In genomic region chr18:55672574-55673361, GRCh38 we compare ENCODE assay signal across 22 cellular contexts.
DNase-seq lines count a peak whose midpoint lies in the region; ATAC-seq and TF ChIP-seq lines count a peak whose summit lies in the region.
"Had no signal": no experiment of that assay in that cellular context is flagged by ENCODE, and none has a peak within 500 bp of the region (broad histone marks: within the 10 kb centered on the region; RNA-seq: fewer than 3 reads in every experiment).

No MANE protein-coding gene starts in this region.

- 84% methylated on average over 12 of the region's 12 CpGs for WGBS in mesenchymal stem cell

- H2BK120ac ChIP-seq in mesenchymal stem cell (ENCODE audit: low read depth, low read length), result no peak overlapping the region

- no peak overlapping the region for H3K14ac ChIP-seq in mesenchymal stem cell (ENCODE audit: low read length in 2 of 2)

- TF ChIP-seq POLR2A in vagina (IDR thresholded peaks at IDR 0.05), result no peak

- H3K27ac ChIP-seq in left ventricle myocardium inferior (replicated peaks), result peak overlapping the region; percentile 6
- no peak overlapping the region for H3K27ac ChIP-seq in mesenchymal stem cell (ENCODE audit: low read length, poor library complexity, severe bottlenecking)
- H3K27ac ChIP-seq in vagina, result peak overlapping the region; percentile 41
- H3K27ac ChIP-seq: body of pancreas, C4-2B, neutrophil, prostate gland, SJSA1, upper lobe of right lung had no signal

- H3K9me3 ChIP-seq in left ventricle myocardium inferior (replicated peaks) (peaks cover 6% of the 10 kb centered on the region), mesenchymal stem cell (ENCODE audit: control insufficient read depth, low read length) (no peaks in the 10 kb centered on the region), vagina (no peaks in the 10 kb centered on the region)
- H3K9me3 ChIP-seq: body of pancreas, neutrophil, prostate gland, SJSA1, upper lobe of right lung had no signal

- no peaks in the 10 kb centered on the region for H3K27me3 ChIP-seq in left ventricle myocardium inferior (ENCODE audit: low read depth)
- H3K27me3 ChIP-seq in mesenchymal stem cell (ENCODE audit: control insufficient read depth in 1 of 2, insufficient read depth in 1 of 2, low read length in 2 of 2), result no peaks in the 10 kb centered on the region
- H3K27me3 ChIP-seq in vagina, result no peaks in the 10 kb centered on the region
- H3K27me3 ChIP-seq: body of pancreas, neutrophil, SJSA1, upper lobe of right lung had no signal

- H3K4me3 ChIP-seq in left ventricle myocardium inferior (peak overlapping the region; percentile 30), mesenchymal stem cell (ENCODE audit: insufficient read depth in 1 of 2, low read depth in 1 of 2, low read length in 2 of 2) (peak overlapping the region in 1 of 2 experiments; percentile 68), vagina (peak overlapping the region in 1 of 2 donors; percentile 15)
- H3K4me3 ChIP-seq: body of pancreas, prostate gland, SJSA1, upper lobe of right lung had no signal

- H2AFZ ChIP-seq in mesenchymal stem cell (ENCODE audit: low read depth, low read length), result no peak overlapping the region

- no peak overlapping the region for H2AK5ac ChIP-seq in mesenchymal stem cell (ENCODE audit: low read length, severe bottlenecking)

- H3K4me1 ChIP-seq in left ventricle myocardium inferior, result peaks cover 20% of the 10 kb centered on the region
- H3K4me1 ChIP-seq in mesenchymal stem cell (ENCODE audit: control insufficient read depth, insufficient read depth, low read depth, low read length), result no peaks in the 10 kb centered on the region
- no peaks in the 10 kb centered on the region for H3K4me1 ChIP-seq in vagina
- H3K4me1 ChIP-seq: prostate gland, SJSA1, upper lobe of right lung had no signal

- H3K4ac ChIP-seq in mesenchymal stem cell (ENCODE audit: low read depth in 1 of 2, low read length in 2 of 2), result no peak overlapping the region

- DNase-seq in left ventricle myocardium inferior (no peak), left cardiac atrium (no peak), cerebellar cortex (ENCODE audit: low spot score) (peak; percentile 66), mesenchymal stem cell (no peak), vagina (ENCODE audit: extremely low spot score in 2 of 2) (no peak)
- DNase-seq in activated CD4-positive, CD25-positive, alpha-beta regulatory T cell treated with anti-CD3 and anti-CD28 coated beads, Interleukin-2, amount 50 U/mL, for 72 hours, result no peak
- DNase-seq: activated CD4-positive, alpha-beta T cell treated with anti-CD3 and anti-CD28 coated beads for 36 hours; activated gamma-delta T cell treated with Interleukin-2 at 50 U/mL for 16 hours; body of pancreas; Calu3; EL; NCI-H1436; NCI-H510A treated with DMSO at 0.1 percent for 48 hours; T-helper 1 cell; upper lobe of right lung had no signal

- H2BK15ac ChIP-seq in mesenchymal stem cell (ENCODE audit: low read depth, poor library complexity, severe bottlenecking), result no peak overlapping the region

- no peaks in the 10 kb centered on the region for H3K79me1 ChIP-seq in mesenchymal stem cell (replicated peaks; ENCODE audit: low read length, poor library complexity, severe bottlenecking)

- TF ChIP-seq CTCF in left ventricle myocardium inferior (IDR thresholded peaks at IDR 0.05; ENCODE audit: borderline replicate concordance) (no peak), vagina (IDR thresholded peaks at IDR 0.05) (no peak)

- H2BK5ac ChIP-seq in mesenchymal stem cell (ENCODE audit: low read depth, low read length, poor library complexity, severe bottlenecking), result no peak overlapping the region

- ATAC-seq in left cardiac atrium, result no peak
- no peak for ATAC-seq in GM19452 (IDR thresholded peaks at IDR 0.05; ENCODE audit: unreplicated experiment)
- ATAC-seq in HG03045 (IDR thresholded peaks at IDR 0.05; ENCODE audit: unreplicated experiment), result no peak
- ATAC-seq: activated CD4-positive, alpha-beta T cell treated with anti-CD3 and anti-CD28 coated beads for 36 hours; body of pancreas; esophagus mucosa; upper lobe of right lung had no signal

- intact Hi-C loops in left ventricle myocardium inferior (cut with micrococcal nuclease), result no loop called here
- intact Hi-C loops in left cardiac atrium (cut with DNase I), result no loop called here
- intact Hi-C loops in vagina (cut with DNase I), result no loop called here

- no peak overlapping the region for H4K8ac ChIP-seq in mesenchymal stem cell (ENCODE audit: low read length)

- no peak overlapping the region for H3K23ac ChIP-seq in mesenchymal stem cell (ENCODE audit: low read length in 2 of 2)

- H3K4me2 ChIP-seq in mesenchymal stem cell (ENCODE audit: low read length, poor library complexity, severe bottlenecking), result no peak overlapping the region

- no peak overlapping the region for H3K18ac ChIP-seq in mesenchymal stem cell (ENCODE audit: low read depth in 1 of 2, low read length in 2 of 2)

- no peak overlapping the region for H2BK12ac ChIP-seq in mesenchymal stem cell (ENCODE audit: low read length in 2 of 2)

- H3K36me3 ChIP-seq in left ventricle myocardium inferior (no peaks in the 10 kb centered on the region), mesenchymal stem cell (ENCODE audit: control insufficient read depth in 1 of 2, insufficient read depth in 2 of 2, low read depth in 1 of 2, low read length in 2 of 2) (no peaks in the 10 kb centered on the region), vagina (no peaks in the 10 kb centered on the region)
- H3K36me3 ChIP-seq: neutrophil, prostate gland, SJSA1, upper lobe of right lung had no signal

- peak overlapping the region; percentile 65 for H3K9ac ChIP-seq in mesenchymal stem cell (ENCODE audit: low read length)

- no peak overlapping the region for H4K91ac ChIP-seq in mesenchymal stem cell (ENCODE audit: low read length)
